ENCODE assay signal across 20 cellular contexts in genomic region chr2:110170102-110170501, GRCh38. TPM values are rescaled to one million over a fixed set of nuclear protein-coding genes. Genes with fewer than 3 reads are reported as not detected.
DNase-seq lines count a peak whose midpoint lies in the region; ATAC-seq, FAIRE-seq and TF ChIP-seq lines count a peak whose summit lies in the region.
"Had no signal": no experiment of that assay in that cellular context is flagged by ENCODE, and none has a peak within 500 bp of the region (broad histone marks: within the 10 kb centered on the region; RNA-seq: fewer than 3 reads in every experiment).

No MANE protein-coding gene starts in this region.

- no peak for ATAC-seq in A549
- no peak for ATAC-seq in activated naive CD8-positive, alpha-beta T cell treated with anti-CD3 and anti-CD28 coated beads, Interleukin-2, amount 10 ng/mL, durations not matched to agents 7 days and 5 days (ENCODE audit: low read depth)
- ATAC-seq in right cardiac atrium, result peak; percentile 34 to 36

- no peaks in the 10 kb centered on the region for H3K27me3 ChIP-seq in right cardiac atrium (ENCODE audit: control insufficient read depth, insufficient read depth)
- H3K27me3 ChIP-seq: BE2C, SJSA1 had no signal

- H3K4me3 ChIP-seq in A549 (no peak overlapping the region), right cardiac atrium (ENCODE audit: low read length) (no peak overlapping the region)
- H3K4me3 ChIP-seq: SJSA1 had no signal

- H3K27me3 Mint-ChIP-seq in IgD-negative memory B cell (peaks cover 3% of the 10 kb centered on the region), chondrocyte (ENCODE audit: low read depth) (no peaks in the 10 kb centered on the region)
- H3K27me3 Mint-ChIP-seq in activated naive CD8-positive, alpha-beta T cell treated with anti-CD3 and anti-CD28 coated beads, Interleukin-2, amount 10 ng/mL, durations not matched to agents 7 days and 5 days, result no peaks in the 10 kb centered on the region

- no peak for TF ChIP-seq POLR2A in A549 (IDR thresholded peaks at IDR 0.05; ENCODE audit: low read length)

- POLR2A ChIA-PET in A549 (lab: Yijun Ruan, JAX), result no interaction called here
- POLR2A ChIA-PET in activated naive CD8-positive, alpha-beta T cell treated with anti-CD3 and anti-CD28 coated beads, Interleukin-2, amount 10 ng/mL, durations not matched to agents 7 days and 5 days (lab: Charles Lee), result no interaction called here

- no peak overlapping the region for H3K4me2 ChIP-seq in A549

- H3K4me3 Mint-ChIP-seq in IgD-negative memory B cell, result peak overlapping the region; percentile 8 to 90 (median 80)
- peak overlapping the region; percentile 53 for H3K4me3 Mint-ChIP-seq in activated naive CD8-positive, alpha-beta T cell treated with anti-CD3 and anti-CD28 coated beads, Interleukin-2, amount 10 ng/mL, durations not matched to agents 7 days and 5 days
- H3K4me3 Mint-ChIP-seq in chondrocyte (ENCODE audit: unreplicated experiment), result no peak overlapping the region

- intact Hi-C loops in right cardiac atrium (cut with DNase I), result no loop called here

- H3K9me3 ChIP-seq in A549, result no peaks in the 10 kb centered on the region
- no peaks in the 10 kb centered on the region for H3K9me3 ChIP-seq in right cardiac atrium (ENCODE audit: control insufficient read depth, low read length)
- H3K9me3 ChIP-seq: BE2C, SJSA1 had no signal

- H3K9me3 Mint-ChIP-seq in IgD-negative memory B cell (peaks cover 0 to 2% (median 0%) of the 10 kb centered on the region in 3 donors), chondrocyte (ENCODE audit: low read depth) (no peaks in the 10 kb centered on the region)
- H3K9me3 Mint-ChIP-seq in activated naive CD8-positive, alpha-beta T cell treated with anti-CD3 and anti-CD28 coated beads, Interleukin-2, amount 10 ng/mL, durations not matched to agents 7 days and 5 days, result peaks cover 3% of the 10 kb centered on the region
- H3K9me3 Mint-ChIP-seq: CD8-positive, alpha-beta memory T cell had no signal

- no peak for TF ChIP-seq RAD21 in A549 (conservative IDR thresholded peaks at IDR 0.05 in 1 of 2, IDR thresholded peaks at IDR 0.05 in 1 of 2)

- H3K4me1 ChIP-seq in A549, result peaks cover 9% of the 10 kb centered on the region
- peaks cover 2% of the 10 kb centered on the region for H3K4me1 ChIP-seq in right cardiac atrium (ENCODE audit: control insufficient read depth, insufficient read depth, low read length)
- H3K4me1 ChIP-seq: BE2C, SJSA1 had no signal

- no peak for TF ChIP-seq CTCF in A549 (IDR thresholded peaks at IDR 0.05)
- TF ChIP-seq CTCF in chondrocyte (IDR thresholded peaks at IDR 0.05), result no peak

- H3K27ac ChIP-seq in A549 (no peak overlapping the region), right cardiac atrium (ENCODE audit: low read length) (no peak overlapping the region)
- H3K27ac ChIP-seq: SJSA1 had no signal

- H3K27ac Mint-ChIP-seq in IgD-negative memory B cell (no peak overlapping the region), chondrocyte (ENCODE audit: unreplicated experiment) (no peak overlapping the region)
- H3K27ac Mint-ChIP-seq in activated naive CD8-positive, alpha-beta T cell treated with anti-CD3 and anti-CD28 coated beads, Interleukin-2, amount 10 ng/mL, durations not matched to agents 7 days and 5 days, result no peak overlapping the region
- H3K27ac Mint-ChIP-seq: CD8-positive, alpha-beta memory T cell had no signal

- no peak for TF ChIP-seq EP300 in A549 (IDR thresholded peaks at IDR 0.05)

- H3K36me3 Mint-ChIP-seq in IgD-negative memory B cell (peaks cover 2% of the 10 kb centered on the region), chondrocyte (ENCODE audit: low read depth) (peaks cover 3% of the 10 kb centered on the region)
- H3K36me3 Mint-ChIP-seq in activated naive CD8-positive, alpha-beta T cell treated with anti-CD3 and anti-CD28 coated beads, Interleukin-2, amount 10 ng/mL, durations not matched to agents 7 days and 5 days, result peaks cover 4% of the 10 kb centered on the region
- H3K36me3 Mint-ChIP-seq: CD8-positive, alpha-beta memory T cell had no signal

- H3K4me1 Mint-ChIP-seq in IgD-negative memory B cell (peaks cover 4 to 5% (median 4%) of the 10 kb centered on the region in 3 donors), chondrocyte (ENCODE audit: low read depth) (peaks cover 15% of the 10 kb centered on the region)
- H3K4me1 Mint-ChIP-seq in activated naive CD8-positive, alpha-beta T cell treated with anti-CD3 and anti-CD28 coated beads, Interleukin-2, amount 10 ng/mL, durations not matched to agents 7 days and 5 days, result peaks cover 4% of the 10 kb centered on the region

- WGBS in A549 (ENCODE audit: missing lambda C conversion rate), result 62% methylated on average over 3 of the region's 3 CpGs
- 82% methylated on average over 3 of the region's 3 CpGs for WGBS in right cardiac atrium

- CTCF ChIA-PET in A549 (lab: Yijun Ruan, JAX), result interaction anchor here (2.1 to 3.7 kb wide), 2 partner anchors 13 to 54 kb away, joined by 7 to 17 read pairs; partner anchors contain the start of gene MALL

- no peak for FAIRE-seq in A549 (lab: Jason Lieb, UNC)

- DNase-seq in A549 (ENCODE audit: low read depth in 1 of 2, low spot score in 1 of 2) (no peak), right cardiac atrium (no peak), COR-L47 (lab: John Stamatoyannopoulos, UW) (no peak), chondrocyte (ENCODE audit: low spot score) (no peak), globus pallidus (ENCODE audit: low spot score) (no peak)
- DNase-seq in activated naive CD8-positive, alpha-beta T cell treated with anti-CD3 and anti-CD28 coated beads, Interleukin-2, amount 10 ng/mL, durations not matched to agents 7 days and 5 days, result no peak
- DNase-seq in stimulated activated CD8-positive, alpha-beta memory T cell treated with anti-CD3 and anti-CD28 coated beads, Interleukin-4, amount 100 ng/mL, for 48 hours, result no peak
- DNase-seq: ACHN; BE2C; CD8-positive, alpha-beta memory T cell; DMS 273 treated with DMSO at 0.1 percent for 48 hours; EL; H7; NCI-H1417; NCI-H2029 treated with DMSO at 0.1 percent for 48 hours; NCI-H510A treated with DMSO at 0.1 percent for 48 hours; RPMI8226 had no signal

TF ChIP-seq in A549, 52 proteins besides CTCF, POLR2A, EP300 and RAD21:
- TF ChIP-seq ZSCAN20 (CRISPR knock-in tag; IDR thresholded peaks at IDR 0.05) (no peak), ZNF302 (CRISPR knock-in tag; IDR thresholded peaks at IDR 0.05) (no peak), MAFK (IDR thresholded peaks at IDR 0.05; ENCODE audit: partially characterized antibody) (peak; percentile 59), CEBPB (IDR thresholded peaks at IDR 0.05) (no peak), KDM1A (IDR thresholded peaks at IDR 0.05; ENCODE audit: low read depth) (no peak), RFX5 (IDR thresholded peaks at IDR 0.05) (no peak), JUN (IDR thresholded peaks at IDR 0.05) (no peak)
TF ChIP-seq in A549: peak in this region for 1.

RNA-seq across cellular contexts. Expression of gene NPHP1, which starts 34.7 kb away (rescaled TPM):
- polyA plus RNA-seq in A549 (2011; rRNA removed), result 9.6 and 15.4 TPM in 2 replicates
- polyA plus RNA-seq in A549 (2012; cell fraction: cytosol; rRNA removed), result 2.7 and 2.8 TPM in 2 replicates
- 1.7 and 3.1 TPM in 2 replicates for polyA plus RNA-seq in A549 (2012; cell fraction: nucleus; rRNA removed)
- 7.4 to 8.5 TPM (median 8.4 TPM) in 3 replicates for polyA plus RNA-seq in A549 (2017; fragmentation: RNase III; extraction: RNeasy Plus Mini Kit Qiagen cat#74134 plus additional on column Dnase treatment)
- polyA minus RNA-seq in A549 (2011; rRNA and poly(A)+ RNA removed), result 1.5 and 2.1 TPM in 2 replicates
- polyA plus RNA-seq in IgD-negative memory B cell, result 2.1 TPM
- under 1 TPM; 0.43 to 0.72 TPM for total RNA-seq in activated naive CD8-positive, alpha-beta T cell treated with anti-CD3 and anti-CD28 coated beads, Interleukin-2, amount 10 ng/mL, durations not matched to agents 7 days and 5 days
- total RNA-seq in right cardiac atrium, result 1 to 10 TPM; 4.7 to 6.6 (median 4.8) TPM
- polyA plus RNA-seq in right cardiac atrium, result 4.9 TPM
- 2.6 to 4.8 TPM (median 3.3 TPM) in 3 replicates for total RNA-seq in chondrocyte

RNA-seq across cellular contexts. Expression of gene MTLN, which starts 42.2 kb away (rescaled TPM):
- polyA plus RNA-seq in A549 (2011; rRNA removed), result 59.3 and 77.5 TPM in 2 replicates
- polyA plus RNA-seq in A549 (2012; cell fraction: cytosol; rRNA removed), result 188 and 226 TPM in 2 replicates
- polyA plus RNA-seq in A549 (2012; cell fraction: nucleus; rRNA removed), result 159 and 166 TPM in 2 replicates
- 107 to 123 TPM (median 107 TPM) in 3 replicates for polyA plus RNA-seq in A549 (2017; fragmentation: RNase III; extraction: RNeasy Plus Mini Kit Qiagen cat#74134 plus additional on column Dnase treatment)
- polyA minus RNA-seq in A549 (2011; rRNA and poly(A)+ RNA removed), result 7.2 and 18.7 TPM in 2 replicates
- polyA plus RNA-seq in IgD-negative memory B cell, result 112 TPM
- total RNA-seq in activated naive CD8-positive, alpha-beta T cell treated with anti-CD3 and anti-CD28 coated beads, Interleukin-2, amount 10 ng/mL, durations not matched to agents 7 days and 5 days, result 10 to 100 TPM; 49.3 to 51.1 TPM
- total RNA-seq in right cardiac atrium, result 100 to 1,000 TPM; 113 to 142 (median 135) TPM
- polyA plus RNA-seq in right cardiac atrium, result 565 TPM
- total RNA-seq in chondrocyte, result 12.5 to 25.6 TPM (median 17.3 TPM) in 3 replicates

RNA-seq across cellular contexts. Expression of gene MALL, which starts 54.5 kb away (rescaled TPM):
- polyA plus RNA-seq in A549 (2011; rRNA removed) (77.8 and 104 TPM in 2 replicates), A549 (2017; fragmentation: RNase III; extraction: RNeasy Plus Mini Kit Qiagen cat#74134 plus additional on column Dnase treatment) (115 to 123 TPM (median 123 TPM) in 3 replicates), IgD-negative memory B cell (not detected), right cardiac atrium (7.4 TPM)
- polyA plus RNA-seq in A549 (2012; cell fraction: cytosol; rRNA removed), result 102 and 121 TPM in 2 replicates
- polyA plus RNA-seq in A549 (2012; cell fraction: nucleus; rRNA removed), result 43.3 and 60.5 TPM in 2 replicates
- polyA minus RNA-seq in A549 (2011; rRNA and poly(A)+ RNA removed), result 61.2 and 72.1 TPM in 2 replicates
- total RNA-seq in activated naive CD8-positive, alpha-beta T cell treated with anti-CD3 and anti-CD28 coated beads, Interleukin-2, amount 10 ng/mL, durations not matched to agents 7 days and 5 days, result not detected
- total RNA-seq in right cardiac atrium (10 to 100 TPM in 1 of 4 donors, 1 to 10 TPM in 3; 7.7 to 26.1 (median 8.1) TPM), chondrocyte (0.60 to 0.85 TPM (median 0.82 TPM) in 3 replicates)
- total RNA-seq: OCI-LY7, SJSA1 had no signal

Comparison
In these comparisons a context has a peak if more than half of its experiments do, and no peak if none do; other contexts are left out.
1. ATAC-seq: peak in right cardiac atrium (2 of 2); none in A549 (0 of 2) and activated naive CD8-positive, alpha-beta T cell treated with anti-CD3 and anti-CD28 coated beads, Interleukin-2, amount 10 ng/mL, durations not matched to agents 7 days and 5 days (single experiment).